8 cellular contexts compared by ENCODE assay signal in the genomic region with DNA sequence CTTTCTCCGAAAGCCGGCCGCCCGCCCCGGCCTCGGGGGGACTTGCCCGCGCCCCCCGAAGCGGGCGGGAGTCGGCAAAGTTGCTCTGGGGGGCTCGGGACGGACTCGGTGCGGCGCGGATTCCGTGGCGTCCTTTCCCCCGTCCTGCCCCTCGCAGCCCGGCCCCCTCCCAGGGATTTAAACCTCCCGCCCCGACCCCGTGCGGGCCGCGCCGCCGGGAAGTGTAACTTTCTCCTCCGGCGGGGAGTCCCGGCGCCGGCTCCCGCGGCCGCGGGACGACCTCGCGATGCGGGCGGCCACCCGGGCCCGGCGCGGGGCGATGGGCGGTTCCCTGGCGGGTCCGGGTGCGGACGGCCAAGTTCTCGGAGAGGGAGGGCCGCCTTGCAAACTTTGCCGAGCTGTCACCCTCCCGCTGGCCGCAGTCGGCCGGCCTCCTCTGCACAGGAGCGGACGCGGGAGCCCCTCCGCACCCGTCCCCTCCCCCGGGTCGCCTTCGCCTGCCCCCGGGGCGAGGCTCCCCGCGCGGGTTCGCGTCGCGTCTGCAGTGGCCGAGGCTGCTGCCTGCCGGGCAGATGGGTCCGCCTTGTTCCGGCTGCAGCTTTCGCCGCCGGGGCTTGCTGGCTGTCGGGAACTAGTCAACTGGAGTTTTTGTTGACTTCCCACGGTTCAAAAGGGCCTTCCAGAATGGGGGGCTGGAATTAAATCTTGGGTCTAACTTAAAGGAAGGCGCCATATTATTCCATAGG. TPM values are rescaled to one million over a fixed set of nuclear protein-coding genes. Genes with fewer than 3 reads are reported as not detected.
DNase-seq lines count a peak whose midpoint lies in the region; ATAC-seq, FAIRE-seq and TF ChIP-seq lines count a peak whose summit lies in the region.

No MANE protein-coding gene starts in this region.

- no peak overlapping the region for H3K14ac ChIP-seq in H1 (ENCODE audit: insufficient read length)

- H3K18ac ChIP-seq in H1 (ENCODE audit: extremely low read depth, low read length), result 0 out of 2 replicates have a peak overlapping the region, but pooled peaks have one; percentile 53

- peaks cover 21% of the 10 kb centered on the region for H3K36me3 Mint-ChIP-seq in activated CD4-positive, alpha-beta T cell treated with anti-CD3 and anti-CD28 coated beads, Interleukin-2, amount 10 ng/mL, durations not matched to agents 7 days and 5 days (ENCODE audit: low read depth)
- peaks cover 2% of the 10 kb centered on the region for H3K36me3 Mint-ChIP-seq in mesothelial cell of epicardium

- H2BK12ac ChIP-seq in H1 (ENCODE audit: low read depth, low read length), result no peak overlapping the region

- no peak overlapping the region for H2BK15ac ChIP-seq in H1 (ENCODE audit: low read length)

- H4K8ac ChIP-seq in H1 (ENCODE audit: extremely low read depth, insufficient read depth, low read length), result peak overlapping the region; percentile 64

- no peak for TF ChIP-seq RAD21 in H1 (IDR thresholded peaks at IDR 0.05 in 1 of 2, conservative IDR thresholded peaks at IDR 0.05 in 1 of 2; ENCODE audit: low read depth in 2 of 2, low read length in 2 of 2)

- TF ChIP-seq POLR2A in H1 (IDR thresholded peaks at IDR 0.05; ENCODE audit: control extremely low read depth in 1 of 2, low read depth in 2 of 2, low read length in 2 of 2), result peak in 1 of 2 experiments; percentile 35; a peak in 1 of 3 replicates

- H3K27ac ChIP-seq in H1 (ENCODE audit: low read depth, low read length) (no peak overlapping the region), substantia nigra (ENCODE audit: low read depth, low read length, poor library complexity, severe bottlenecking) (peak overlapping the region; percentile 86)

- ATAC-seq in HG03354 (IDR thresholded peaks at IDR 0.05; ENCODE audit: poor library complexity, severe bottlenecking, unreplicated experiment) (peak; percentile 4), HG03439 (IDR thresholded peaks at IDR 0.05; ENCODE audit: unreplicated experiment) (no peak)

- no peak overlapping the region; the same call in 1 of the 2 replicates for H2AFZ ChIP-seq in H1 (ENCODE audit: low read length)

- no peaks in the 10 kb centered on the region for H3K9me3 ChIP-seq in H1 (ENCODE audit: insufficient read depth in 2 of 2, low read depth in 1 of 2, low read length in 1 of 2)

- TF ChIP-seq CTCF in BJ (IDR thresholded peaks at IDR 0.05; ENCODE audit: insufficient read depth, low read depth, low read length), result no peak
- no peak for TF ChIP-seq CTCF in H1 (IDR thresholded peaks at IDR 0.05; ENCODE audit: control extremely low read depth in 1 of 3, insufficient read depth in 1 of 3, low read depth in 1 of 3, low read length in 3 of 3)
- TF ChIP-seq CTCF in mesothelial cell of epicardium (IDR thresholded peaks at IDR 0.05; ENCODE audit: unreplicated experiment), result no peak

- H3K27me3 ChIP-seq in BJ (ENCODE audit: control insufficient read depth, insufficient read depth, low read length), result no peaks in the 10 kb centered on the region
- H3K27me3 ChIP-seq in H1 (replicated peaks in 1 of 4; ENCODE audit: control insufficient read depth in 3 of 4, extremely low read depth in 1 of 4, insufficient read depth in 3 of 4, low read length in 3 of 4), result no peaks in the 10 kb centered on the region

- CTCF ChIA-PET in BJ (lab: Yijun Ruan, JAX), result interaction anchor here (1.0 kb wide), 1 partner anchor 105 kb away, joined by 3 read pairs; no protein-coding TSS in a partner anchor
- CTCF ChIA-PET in activated CD4-positive, alpha-beta T cell treated with anti-CD3 and anti-CD28 coated beads, Interleukin-2, amount 10 ng/mL, durations not matched to agents 7 days and 5 days (lab: Charles Lee), result interaction anchor here (1.5 kb wide), 1 partner anchor 43 kb away, joined by 3 read pairs; no protein-coding TSS in a partner anchor
- CTCF ChIA-PET in H1 (lab: Charles Lee; ENCODE audit: partially characterized antibody), result no interaction called here

- no peak overlapping the region for H4K91ac ChIP-seq in H1 (replicated peaks; ENCODE audit: insufficient read length, low read length)

- no peaks in the 10 kb centered on the region for H4K20me1 ChIP-seq in H1 (replicated peaks in 1 of 2; ENCODE audit: control insufficient read depth in 1 of 2, insufficient read depth in 2 of 2, low read length in 2 of 2)

- no peak for FAIRE-seq in H1 (lab: Jason Lieb, UNC)

- peaks cover 25% of the 10 kb centered on the region for H3K27me3 Mint-ChIP-seq in activated CD4-positive, alpha-beta T cell treated with anti-CD3 and anti-CD28 coated beads, Interleukin-2, amount 10 ng/mL, durations not matched to agents 7 days and 5 days
- H3K27me3 Mint-ChIP-seq in mesothelial cell of epicardium (ENCODE audit: low read depth), result no peaks in the 10 kb centered on the region

- no peak overlapping the region for H2BK120ac ChIP-seq in H1 (replicated peaks; ENCODE audit: low read depth, low read length)

- H3K9ac ChIP-seq in H1 (replicated peaks in 1 of 4; ENCODE audit: extremely low read depth in 1 of 4, low read depth in 3 of 4, low read length in 3 of 4), result peak overlapping the region; percentile 43 to 86 (median 64); a peak in 6 of 7 replicates

- no peak overlapping the region for H3K4ac ChIP-seq in H1 (replicated peaks; ENCODE audit: insufficient read length, low read depth, low read length)

- no peak overlapping the region for H2AK5ac ChIP-seq in H1 (ENCODE audit: low read depth, low read length)

- peaks cover 0 to 48% of the 10 kb centered on the region in 2 experiments; a peak in 2 of 4 replicates for H3K79me2 ChIP-seq in H1 (ENCODE audit: control insufficient read depth in 1 of 2, insufficient read depth in 2 of 2, low read length in 2 of 2)

- H3K4me1 ChIP-seq in H1 (replicated peaks in 1 of 4; ENCODE audit: control insufficient read depth in 3 of 4, insufficient read depth in 4 of 4, low read length in 3 of 4), result peaks cover 4 to 20% (median 9%) of the 10 kb centered on the region in 4 experiments; a peak in 4 of 7 replicates

- POLR2A ChIA-PET in BJ (lab: Charles Lee), result interaction anchor here (0.6 kb wide), 1 partner anchor 107 kb away, joined by 4 read pairs; no protein-coding TSS in a partner anchor
- POLR2A ChIA-PET in activated CD4-positive, alpha-beta T cell treated with anti-CD3 and anti-CD28 coated beads, Interleukin-2, amount 10 ng/mL, durations not matched to agents 7 days and 5 days (lab: Charles Lee), result no interaction called here
- POLR2A ChIA-PET in H1 (lab: Charles Lee; ENCODE audit: partially characterized antibody), result interaction anchor here (0.7 to 1.3 kb wide), 6 partner anchors 8 to 202 kb away, joined by 3 to 6 read pairs (median 4); partner anchors contain the start of gene MAPKAP1

- H3K4me2 ChIP-seq in H1 (ENCODE audit: insufficient read depth in 1 of 2, low read depth in 2 of 2, low read length in 2 of 2), result peak overlapping the region; percentile 88 to 92

- peaks cover 40% of the 10 kb centered on the region for H3K4me1 Mint-ChIP-seq in activated CD4-positive, alpha-beta T cell treated with anti-CD3 and anti-CD28 coated beads, Interleukin-2, amount 10 ng/mL, durations not matched to agents 7 days and 5 days
- H3K4me1 Mint-ChIP-seq in mesothelial cell of epicardium, result peaks cover 42% of the 10 kb centered on the region

- no peak overlapping the region for H3K23ac ChIP-seq in H1 (ENCODE audit: insufficient read length)

- H3K27ac Mint-ChIP-seq in activated CD4-positive, alpha-beta T cell treated with anti-CD3 and anti-CD28 coated beads, Interleukin-2, amount 10 ng/mL, durations not matched to agents 7 days and 5 days, result peak overlapping the region; percentile 86
- peak overlapping the region; percentile 94 for H3K27ac Mint-ChIP-seq in mesothelial cell of epicardium

- H3K23me2 ChIP-seq in H1 (ENCODE audit: low read depth, low read length), result peaks cover 15% of the 10 kb centered on the region

- H3K79me1 ChIP-seq in H1 (ENCODE audit: low read depth, low read length), result no peaks in the 10 kb centered on the region

- H3K36me3 ChIP-seq in BJ (ENCODE audit: control insufficient read depth, insufficient read depth, low read length) (no peaks in the 10 kb centered on the region), H1 (ENCODE audit: control insufficient read depth in 2 of 4, insufficient read depth in 4 of 4, low read length in 3 of 4) (peaks cover 0 to 28% (median 1%) of the 10 kb centered on the region in 4 experiments; a peak in 1 of 8 replicates)

- WGBS in H1 (ENCODE audit: extremely low coverage in 1 of 2, insufficient coverage in 1 of 2, insufficient read length in 1 of 2, insufficient replicate concordance in 2 of 2, low coverage in 1 of 2, low lambda C conversion rate in 2 of 2, missing lambda C conversion rate in 1 of 2), 2 experiments, result 1% methylated on average over 37 of the region's 89 CpGs; no CpG with 5 or more reads in 1 of the 2 experiments

- no peak overlapping the region for H4K5ac ChIP-seq in H1 (ENCODE audit: insufficient read length, low read depth, low read length)

- DNase-seq in BJ (ENCODE audit: low read depth) (no peak), H1 (ENCODE audit: low read depth in 1 of 2, low spot score in 2 of 2) (peak in 1 of 2 experiments; percentile 63), mesothelial cell of epicardium (ENCODE audit: low spot score in 2 of 2, unreplicated experiment in 2 of 2) (peak; percentile 28 to 54), substantia nigra (lab: John Stamatoyannopoulos, UW) (peak in 26 of 49 donors; percentile 8 to 60 (median 30)), GM19240 (ENCODE audit: insufficient read length, low spot score) (no peak)
- peak; percentile 20 for DNase-seq in activated CD4-positive, alpha-beta T cell treated with anti-CD3 and anti-CD28 coated beads, Interleukin-2, amount 10 ng/mL, durations not matched to agents 7 days and 5 days

- H3K56ac ChIP-seq in H1 (replicated peaks; ENCODE audit: insufficient read length, low read depth, low read length), result peak overlapping the region; percentile 11

- H2BK20ac ChIP-seq in H1 (ENCODE audit: low read length), result no peak overlapping the region

- H3K9me3 Mint-ChIP-seq in activated CD4-positive, alpha-beta T cell treated with anti-CD3 and anti-CD28 coated beads, Interleukin-2, amount 10 ng/mL, durations not matched to agents 7 days and 5 days, result no peaks in the 10 kb centered on the region
- no peaks in the 10 kb centered on the region for H3K9me3 Mint-ChIP-seq in mesothelial cell of epicardium

- H3K4me3 Mint-ChIP-seq in activated CD4-positive, alpha-beta T cell treated with anti-CD3 and anti-CD28 coated beads, Interleukin-2, amount 10 ng/mL, durations not matched to agents 7 days and 5 days, result peak overlapping the region; percentile 85
- H3K4me3 Mint-ChIP-seq in mesothelial cell of epicardium, result peak overlapping the region; percentile 93

- H2BK5ac ChIP-seq in H1 (ENCODE audit: low read depth, low read length), result no peak overlapping the region

- TF ChIP-seq EP300 in H1 (IDR thresholded peaks at IDR 0.05; ENCODE audit: borderline replicate concordance in 1 of 2, low read depth in 2 of 2, low read length in 2 of 2), result no peak

- H3K4me3 ChIP-seq in BJ (ENCODE audit: low read depth, low read length) (peak overlapping the region; percentile 89), H1 (ENCODE audit: extremely low read depth in 1 of 4, insufficient read depth in 2 of 4, low read depth in 3 of 4, low read length in 4 of 4) (peak overlapping the region; percentile 82 to 99 (median 86))

RNA-seq across cellular contexts. Expression of gene PBX3, which starts 0.8 kb away (rescaled TPM):
- polyA plus RNA-seq in BJ (2011; rRNA removed) (27.9 and 31.7 TPM in 2 replicates), H1 (2011; rRNA removed) (13.7 and 22.7 TPM in 2 replicates)
- polyA minus RNA-seq in BJ (2011; rRNA and poly(A)+ RNA removed), result 20.9 and 26.8 TPM in 2 replicates
- total RNA-seq in activated CD4-positive, alpha-beta T cell treated with anti-CD3 and anti-CD28 coated beads, Interleukin-2, amount 10 ng/mL, durations not matched to agents 7 days and 5 days, result 10 to 100 TPM; 21.5 to 22.5 TPM
- 44.3 and 45.1 TPM in 2 replicates for total RNA-seq in H1 (2021; fragmentation: NEBNext Ultra II Directional; extraction: Animal tissue kit (Norgen Biotek cat#: 25700))
- 28.2 TPM for polyA plus RNA-seq in H1 (2011; cell fraction: cytosol; rRNA removed)
- 38.5 TPM for polyA plus RNA-seq in H1 (2011; cell fraction: nucleus; rRNA removed)
- polyA plus RNA-seq in H1 (2012, experiment 1 of 2), result 25.7 to 37.2 TPM (median 28.9 TPM) in 4 replicates
- 13.7 TPM for polyA plus RNA-seq in H1 (2012, experiment 2 of 2)
- polyA plus RNA-seq in H1 (2013, experiment 1 of 2), result 24.2 TPM
- 24.7 TPM for polyA plus RNA-seq in H1 (2013, experiment 2 of 2)
- 47.8 and 51.6 TPM in 2 replicates for polyA minus RNA-seq in H1 (2011; rRNA and poly(A)+ RNA removed)
- 37.6 TPM for polyA minus RNA-seq in H1 (2011; cell fraction: cytosol; rRNA and poly(A)+ RNA removed)
- 331 TPM for polyA minus RNA-seq in H1 (2011; cell fraction: nucleus; rRNA and poly(A)+ RNA removed)
- total RNA-seq in mesothelial cell of epicardium, result 60.0 to 74.2 TPM (median 67.0 TPM) in 3 replicates

RNA-seq across cellular contexts. Expression of gene MAPKAP1, which starts 40.9 kb away (rescaled TPM):
- polyA plus RNA-seq in BJ (2011; rRNA removed) (113 TPM in 2 replicates), H1 (2011; rRNA removed) (79.2 and 101 TPM in 2 replicates)
- 53.9 and 65.6 TPM in 2 replicates for polyA minus RNA-seq in BJ (2011; rRNA and poly(A)+ RNA removed)
- 10 to 100 TPM; 58.7 to 63.6 TPM for total RNA-seq in activated CD4-positive, alpha-beta T cell treated with anti-CD3 and anti-CD28 coated beads, Interleukin-2, amount 10 ng/mL, durations not matched to agents 7 days and 5 days
- total RNA-seq in H1 (2021; fragmentation: NEBNext Ultra II Directional; extraction: Animal tissue kit (Norgen Biotek cat#: 25700)), result 140 and 146 TPM in 2 replicates
- polyA plus RNA-seq in H1 (2011; cell fraction: cytosol; rRNA removed), result 85.1 TPM
- polyA plus RNA-seq in H1 (2011; cell fraction: nucleus; rRNA removed), result 106 TPM
- polyA plus RNA-seq in H1 (2012, experiment 1 of 2), result 86.0 to 98.9 TPM (median 91.5 TPM) in 4 replicates
- polyA plus RNA-seq in H1 (2012, experiment 2 of 2), result 41.8 TPM
- 89.0 TPM for polyA plus RNA-seq in H1 (2013, experiment 1 of 2)
- polyA plus RNA-seq in H1 (2013, experiment 2 of 2), result 86.7 TPM
- polyA minus RNA-seq in H1 (2011; rRNA and poly(A)+ RNA removed), result 117 and 131 TPM in 2 replicates
- polyA minus RNA-seq in H1 (2011; cell fraction: cytosol; rRNA and poly(A)+ RNA removed), result 31.9 TPM
- 97.4 TPM for polyA minus RNA-seq in H1 (2011; cell fraction: nucleus; rRNA and poly(A)+ RNA removed)
- 62.9 to 68.2 TPM (median 62.9 TPM) in 3 replicates for total RNA-seq in mesothelial cell of epicardium

Comparison
In these comparisons a context has a peak if more than half of its experiments do, and no peak if none do; other contexts are left out.
1. DNase-seq: peak in activated CD4-positive, alpha-beta T cell treated with anti-CD3 and anti-CD28 coated beads, Interleukin-2, amount 10 ng/mL, durations not matched to agents 7 days and 5 days (single experiment), mesothelial cell of epicardium (2 of 2) and substantia nigra (26 of 49); none in BJ (single experiment) and GM19240 (single experiment).